8 cellular contexts compared by ENCODE assay signal in genomic region chr17:81034168-81034777, GRCh38. TPM values are rescaled to one million over a fixed set of nuclear protein-coding genes. Genes with fewer than 3 reads are reported as not detected.
A peak's percentile ranks its signal among the peaks of the same experiment; 100 is the strongest.
DNase-seq lines count a peak whose midpoint lies in the region; ATAC-seq and TF ChIP-seq lines count a peak whose summit lies in the region.

No MANE protein-coding gene starts in this region.

- no peak for DNase-seq in activated T-cell treated with anti-CD3 and anti-CD28 coated beads, Interleukin-2, amount 50 U/mL, for 4 hours
- no peak for DNase-seq in activated T-cell treated with anti-CD3 and anti-CD28 coated beads, Interleukin-2, amount 50 U/mL, for 48 hours
- DNase-seq in SK-N-MC (ENCODE audit: low read depth, low spot score): no peak
- DNase-seq in foreskin fibroblast: no peak
- peak; percentile 39 for DNase-seq in progenitor cell of endocrine pancreas (ENCODE audit: low spot score, unreplicated experiment)
- no peak for DNase-seq in DMS114 treated with DMSO at 0.1 percent for 48 hours (lab: John Stamatoyannopoulos, UW; ENCODE audit: unreplicated experiment)
- DNase-seq in SHP77 (lab: John Stamatoyannopoulos, UW): no peak
- DNase-seq in NOMO-1 treated with DMSO at 0.1 percent for 48 hours (lab: John Stamatoyannopoulos, UW; ENCODE audit: unreplicated experiment): no peak

- TF ChIP-seq CTCF in foreskin fibroblast (IDR thresholded peaks at IDR 0.05; ENCODE audit: low read depth, low read length) (no peak), progenitor cell of endocrine pancreas (IDR thresholded peaks at IDR 0.05; ENCODE audit: unreplicated experiment) (no peak)

- H3K27ac ChIP-seq in SK-N-MC: no peak overlapping the region

- peak overlapping the region; percentile 67 for H3K27ac Mint-ChIP-seq in progenitor cell of endocrine pancreas

- H3K9ac ChIP-seq in SK-N-MC (ENCODE audit: insufficient read length): peak overlapping the region; percentile 74

- H3K4me3 ChIP-seq in SK-N-MC (peak overlapping the region; percentile 92), foreskin fibroblast (ENCODE audit: low read depth in 1 of 2, low read length in 2 of 2) (peak overlapping the region; percentile 59 to 79)

- no peaks in the 10 kb centered on the region for H3K9me3 Mint-ChIP-seq in activated T-cell treated with anti-CD3 and anti-CD28 coated beads, Interleukin-2, amount 50 U/mL, for 4 hours
- no peaks in the 10 kb centered on the region for H3K9me3 Mint-ChIP-seq in progenitor cell of endocrine pancreas (ENCODE audit: low read depth)

- H3K4me1 Mint-ChIP-seq in activated T-cell treated with anti-CD3 and anti-CD28 coated beads, Interleukin-2, amount 50 U/mL, for 4 hours (ENCODE audit: low read depth): peaks cover 21% of the 10 kb centered on the region
- H3K4me1 Mint-ChIP-seq in progenitor cell of endocrine pancreas (ENCODE audit: low read depth): peaks cover 35% of the 10 kb centered on the region

- peak; percentile 25 to 29 for ATAC-seq in activated T-cell treated with anti-CD3 and anti-CD28 coated beads, Interleukin-2, amount 50 U/mL, for 4 hours

- peak overlapping the region; percentile 77 for H3K4me3 Mint-ChIP-seq in activated T-cell treated with anti-CD3 and anti-CD28 coated beads, Interleukin-2, amount 50 U/mL, for 4 hours
- H3K4me3 Mint-ChIP-seq in progenitor cell of endocrine pancreas (ENCODE audit: low read depth): peak overlapping the region; percentile 87

- H3K36me3 ChIP-seq in SK-N-MC (ENCODE audit: insufficient read depth, low read length): no peaks in the 10 kb centered on the region

- no peaks in the 10 kb centered on the region for H3K9me3 ChIP-seq in SK-N-MC (ENCODE audit: low read depth, low read length)

- peaks cover 16% of the 10 kb centered on the region for H3K27me3 Mint-ChIP-seq in activated T-cell treated with anti-CD3 and anti-CD28 coated beads, Interleukin-2, amount 50 U/mL, for 4 hours (ENCODE audit: low read depth)
- peaks cover 4% of the 10 kb centered on the region for H3K27me3 Mint-ChIP-seq in progenitor cell of endocrine pancreas

- peaks cover 1% of the 10 kb centered on the region for H3K36me3 Mint-ChIP-seq in activated T-cell treated with anti-CD3 and anti-CD28 coated beads, Interleukin-2, amount 50 U/mL, for 4 hours (ENCODE audit: insufficient read depth)
- peaks cover 4% of the 10 kb centered on the region for H3K36me3 Mint-ChIP-seq in progenitor cell of endocrine pancreas (ENCODE audit: insufficient read depth)

RNA-seq across cellular contexts. Expression of gene BAIAP2, which starts 0.7 kb away (rescaled TPM):
- 1 to 10 TPM; 4.7 to 9.2 (median 7.4) TPM for total RNA-seq in activated T-cell treated with anti-CD3 and anti-CD28 coated beads, Interleukin-2, amount 50 U/mL, for 4 hours
- total RNA-seq in progenitor cell of endocrine pancreas: 37.6 and 40.4 TPM in 2 replicates

RNA-seq across cellular contexts. Expression of gene CHMP6, which starts 42.6 kb away (rescaled TPM):
- total RNA-seq in activated T-cell treated with anti-CD3 and anti-CD28 coated beads, Interleukin-2, amount 50 U/mL, for 4 hours: 10 to 100 TPM; 35.7 to 42.4 (median 42.1) TPM
- total RNA-seq in progenitor cell of endocrine pancreas: 26.1 and 27.8 TPM in 2 replicates
